32 cellular contexts compared by ENCODE assay signal in the genomic region with DNA sequence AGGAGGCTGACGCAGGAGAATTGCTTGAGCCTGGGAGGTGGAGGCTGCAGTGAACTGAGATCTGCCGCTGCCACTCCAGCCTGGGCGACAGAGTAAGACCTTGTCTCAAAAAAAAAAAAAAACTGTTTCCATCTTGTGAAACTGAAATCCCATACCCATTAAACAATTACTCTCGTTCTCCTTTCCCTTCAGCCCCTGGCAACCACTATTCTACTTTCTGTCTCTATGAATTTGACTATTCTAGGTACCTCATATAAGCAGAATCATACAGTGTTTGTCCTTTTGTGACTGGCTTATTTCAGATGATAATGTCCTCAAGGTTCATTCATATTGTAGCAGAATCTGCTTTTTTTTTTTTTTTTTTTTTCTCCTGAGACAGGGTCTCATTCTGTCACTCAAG.
"Had no signal": no experiment of that assay in that cellular context is flagged by ENCODE, and none has a peak within 500 bp of the region (broad histone marks: within the 10 kb centered on the region; RNA-seq: fewer than 3 reads in every experiment).

No MANE protein-coding gene starts in this region.

- ATAC-seq: activated naive CD4-positive, alpha-beta T cell treated with anti-CD3 and anti-CD28 coated beads, Interleukin-2, amount 50 U/mL, for 72 hours; activated T-cell treated with anti-CD3 and anti-CD28 coated beads, Interleukin-2, amount 50 U/mL, for 72 hours; WTC11 had no signal

- H3K27ac ChIP-seq: ascending aorta, breast epithelium, cardiac muscle cell, colonic mucosa, epithelial cell of prostate, esophagus squamous epithelium, VCaP had no signal

- H3K27me3 ChIP-seq: ascending aorta, breast epithelium, cardiac muscle cell, colonic mucosa, esophagus squamous epithelium had no signal

- H3K9me3 ChIP-seq: ascending aorta, breast epithelium, colonic mucosa, esophagus squamous epithelium had no signal

- H3K4me1 Mint-ChIP-seq: activated CD4-positive, alpha-beta memory T cell treated with anti-CD3 and anti-CD28 coated beads, Interleukin-2, amount 10 ng/mL, durations not matched to agents 7 days and 5 days; activated naive CD4-positive, alpha-beta T cell treated with anti-CD3 and anti-CD28 coated beads, Interleukin-2, amount 10 ng/mL, durations not matched to agents 7 days and 5 days; activated naive CD8-positive, alpha-beta T cell treated with anti-CD3 and anti-CD28 coated beads, Interleukin-2, amount 10 ng/mL, durations not matched to agents 7 days and 5 days had no signal

- H3K27ac Mint-ChIP-seq: activated CD4-positive, alpha-beta memory T cell treated with anti-CD3 and anti-CD28 coated beads, Interleukin-2, amount 10 ng/mL, durations not matched to agents 7 days and 5 days; activated CD4-positive, alpha-beta T cell treated with anti-CD3 and anti-CD28 coated beads, Interleukin-2, amount 10 ng/mL, durations not matched to agents 7 days and 5 days; activated naive CD4-positive, alpha-beta T cell treated with anti-CD3 and anti-CD28 coated beads, Interleukin-2, amount 10 ng/mL, durations not matched to agents 7 days and 5 days; activated naive CD4-positive, alpha-beta T cell treated with anti-CD3 and anti-CD28 coated beads, Interleukin-2, amount 50 U/mL, for 72 hours; activated naive CD8-positive, alpha-beta T cell treated with anti-CD3 and anti-CD28 coated beads, Interleukin-2, amount 10 ng/mL, durations not matched to agents 7 days and 5 days; activated T-cell treated with anti-CD3 and anti-CD28 coated beads, Interleukin-2, amount 50 U/mL, for 24 hours; activated T-cell treated with anti-CD3 and anti-CD28 coated beads, Interleukin-2, amount 50 U/mL, for 72 hours; T-helper 1 cell treated with Interleukin-12 subunit alpha and Interleukin-12 subunit beta and Interleukin-4 antibody, amounts not matched to agents 30 μg/mL and 1 μg/mL, for 36 hours; WTC11 had no signal

- H3K4me3 ChIP-seq: ascending aorta, breast epithelium, cardiac muscle cell, colonic mucosa, esophagus squamous epithelium had no signal

- H3K4me3 Mint-ChIP-seq: activated CD4-positive, alpha-beta memory T cell treated with anti-CD3 and anti-CD28 coated beads, Interleukin-2, amount 10 ng/mL, durations not matched to agents 7 days and 5 days; activated CD4-positive, alpha-beta T cell treated with anti-CD3 and anti-CD28 coated beads, Interleukin-2, amount 10 ng/mL, durations not matched to agents 7 days and 5 days; activated naive CD4-positive, alpha-beta T cell treated with anti-CD3 and anti-CD28 coated beads, Interleukin-2, amount 10 ng/mL, durations not matched to agents 7 days and 5 days; activated naive CD8-positive, alpha-beta T cell treated with anti-CD3 and anti-CD28 coated beads, Interleukin-2, amount 10 ng/mL, durations not matched to agents 7 days and 5 days; activated T-cell treated with anti-CD3 and anti-CD28 coated beads, Interleukin-2, amount 50 U/mL, for 24 hours; activated T-cell treated with anti-CD3 and anti-CD28 coated beads, Interleukin-2, amount 50 U/mL, for 72 hours; brain; T-helper 1 cell treated with Interleukin-12 subunit alpha and Interleukin-12 subunit beta and Interleukin-4 antibody, amounts not matched to agents 30 μg/mL and 1 μg/mL, for 36 hours; WTC11 had no signal

- H3K4me1 ChIP-seq: breast epithelium, colonic mucosa had no signal

- FAIRE-seq: endometrium, endothelial cell of umbilical vein, frontal cortex had no signal

- H3K36me3 ChIP-seq: ascending aorta, breast epithelium, cardiac muscle cell, colonic mucosa, esophagus squamous epithelium had no signal

- DNase-seq: activated CD4-positive, alpha-beta memory T cell treated with anti-CD3 and anti-CD28 coated beads, Interleukin-2, amount 10 ng/mL, durations not matched to agents 7 days and 5 days; activated CD4-positive, alpha-beta T cell treated with anti-CD3 and anti-CD28 coated beads for 1 hour; activated CD4-positive, alpha-beta T cell treated with anti-CD3 and anti-CD28 coated beads for 4 hours; activated CD4-positive, alpha-beta T cell treated with anti-CD3 and anti-CD28 coated beads, Interleukin-2, amount 10 ng/mL, durations not matched to agents 7 days and 5 days; activated CD4-positive, alpha-beta T cell treated with anti-CD3 and anti-CD28 coated beads, Interleukin-2, amount 50 U/mL, for 4 hours; activated CD8-positive, alpha-beta memory T cell treated with anti-CD3 and anti-CD28 coated beads, Interleukin-2, amount 50 U/mL, for 48 hours; activated gamma-delta T cell; activated naive CD4-positive, alpha-beta T cell; activated naive CD4-positive, alpha-beta T cell treated with anti-CD3 and anti-CD28 coated beads, Interleukin-2, amount 10 ng/mL, durations not matched to agents 7 days and 5 days; activated naive CD8-positive, alpha-beta T cell treated with anti-CD3 and anti-CD28 coated beads, Interleukin-2, amount 10 ng/mL, durations not matched to agents 7 days and 5 days; activated T-cell treated with anti-CD3 and anti-CD28 coated beads for 4 hours; activated T-cell treated with anti-CD3 and anti-CD28 coated beads, Interleukin-2, amount 50 U/mL, for 24 hours; activated T-cell treated with anti-CD3 and anti-CD28 coated beads, Interleukin-2, amount 50 U/mL, for 72 hours; central memory CD4-positive, alpha-beta T cell; cerebellar nuclear complex; colonic mucosa; effector CD8-positive, alpha-beta T cell; esophagus squamous epithelium; head of caudate nucleus; T1000 had no signal

- H3K9me3 Mint-ChIP-seq: activated CD4-positive, alpha-beta memory T cell treated with anti-CD3 and anti-CD28 coated beads, Interleukin-2, amount 10 ng/mL, durations not matched to agents 7 days and 5 days; activated CD4-positive, alpha-beta T cell treated with anti-CD3 and anti-CD28 coated beads, Interleukin-2, amount 10 ng/mL, durations not matched to agents 7 days and 5 days; activated naive CD4-positive, alpha-beta T cell treated with anti-CD3 and anti-CD28 coated beads, Interleukin-2, amount 10 ng/mL, durations not matched to agents 7 days and 5 days; activated naive CD4-positive, alpha-beta T cell treated with anti-CD3 and anti-CD28 coated beads, Interleukin-2, amount 50 U/mL, for 72 hours; activated naive CD8-positive, alpha-beta T cell treated with anti-CD3 and anti-CD28 coated beads, Interleukin-2, amount 10 ng/mL, durations not matched to agents 7 days and 5 days; activated T-cell treated with anti-CD3 and anti-CD28 coated beads, Interleukin-2, amount 50 U/mL, for 24 hours; activated T-cell treated with anti-CD3 and anti-CD28 coated beads, Interleukin-2, amount 50 U/mL, for 72 hours; T-helper 1 cell treated with Interleukin-12 subunit alpha and Interleukin-12 subunit beta and Interleukin-4 antibody, amounts not matched to agents 30 μg/mL and 1 μg/mL, for 36 hours; WTC11 had no signal
